In the genomic region with DNA sequence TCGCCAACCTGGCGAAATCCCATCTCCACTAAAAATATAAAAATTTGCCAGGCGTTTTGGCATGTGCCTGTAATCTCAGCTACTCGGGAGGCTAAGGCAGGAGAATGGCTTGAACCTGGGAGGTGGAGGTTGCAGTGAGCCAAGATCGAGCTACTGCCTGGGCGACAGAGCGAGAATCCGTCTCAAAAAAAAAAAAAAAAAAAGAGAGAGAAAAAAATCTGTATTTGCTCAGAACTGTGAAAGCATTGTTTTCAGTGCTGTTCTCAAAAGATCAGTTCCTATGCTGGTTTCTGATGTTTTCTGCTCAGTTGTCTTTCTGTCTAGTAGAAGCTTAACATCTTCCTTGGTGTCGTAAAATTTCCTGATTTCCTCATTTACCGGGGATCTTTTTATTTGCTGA, we compare ENCODE assay signal across 1 cellular context.
A peak's percentile ranks its signal among the peaks of the same experiment; 100 is the strongest.
TF ChIP-seq lines count a peak whose summit lies in the region.

No MANE protein-coding gene starts in this region.

TF ChIP-seq in GM12878, 131 proteins besides CTCF, POLR2A, EP300 and RAD21:
- TF ChIP-seq RB1 (IDR thresholded peaks at IDR 0.05; ENCODE audit: borderline replicate concordance) (no peak), SKIL (IDR thresholded peaks at IDR 0.05; ENCODE audit: low read depth, poor library complexity, severe bottlenecking) (peak; percentile 13), ZNF384 (IDR thresholded peaks at IDR 0.05; ENCODE audit: borderline replicate concordance, low read depth, low read length) (peak; percentile 81)
